Comparison of ENCODE assay signal across 24 cellular contexts in genomic region chr9:16601991-16602390, GRCh38.
DNase-seq lines count a peak whose midpoint lies in the region; ATAC-seq, FAIRE-seq and TF ChIP-seq lines count a peak whose summit lies in the region.
"Had no signal": no experiment of that assay in that cellular context is flagged by ENCODE, and none has a peak within 500 bp of the region (broad histone marks: within the 10 kb centered on the region; RNA-seq: fewer than 3 reads in every experiment).

No MANE protein-coding gene starts in this region.

- CTCF ChIA-PET in MCF 10A (lab: Yijun Ruan, JAX) = no interaction called here

- no peaks in the 10 kb centered on the region for H3K4me1 Mint-ChIP-seq in MCF 10A (ENCODE audit: insufficient read depth, unreplicated experiment)
- H3K4me1 Mint-ChIP-seq: CD14-positive monocyte; CD8-positive, alpha-beta memory T cell had no signal

- no peaks in the 10 kb centered on the region for H3K9me3 Mint-ChIP-seq in MCF 10A (ENCODE audit: unreplicated experiment)
- H3K9me3 Mint-ChIP-seq: T-helper 2 cell treated with Interferon-gamma antibody and Interleukin-4, amounts not matched to agents 5 μg/mL and 100 μg/mL, for 36 hours had no signal

- no peaks in the 10 kb centered on the region for H3K36me3 Mint-ChIP-seq in MCF 10A (ENCODE audit: insufficient read depth, unreplicated experiment)
- H3K36me3 Mint-ChIP-seq: CD14-positive monocyte; CD8-positive, alpha-beta memory T cell had no signal

- no peaks in the 10 kb centered on the region for H3K27me3 ChIP-seq in breast epithelium
- H3K27me3 ChIP-seq in RWPE2 (ENCODE audit: insufficient read depth, poor library complexity, severe bottlenecking) = no peaks in the 10 kb centered on the region
- no peaks in the 10 kb centered on the region for H3K27me3 ChIP-seq in right lobe of liver

- FAIRE-seq in G401.6 (lab: Jason Lieb, UNC) = peak; percentile 36
- FAIRE-seq: GM12891, GM19239 had no signal

- no peak for ATAC-seq in RWPE2 (ENCODE audit: low read depth)
- peak in 1 of 4 donors; percentile 54 for ATAC-seq in right lobe of liver
- ATAC-seq in GM18505 (IDR thresholded peaks at IDR 0.05; ENCODE audit: unreplicated experiment) = no peak

- H3K4me1 ChIP-seq in breast epithelium (no peaks in the 10 kb centered on the region), RWPE2 (ENCODE audit: insufficient read depth, poor library complexity, severe bottlenecking) (no peaks in the 10 kb centered on the region), right lobe of liver (no peaks in the 10 kb centered on the region)

- no peak for TF ChIP-seq POLR2A in breast epithelium (IDR thresholded peaks at IDR 0.05)
- TF ChIP-seq POLR2A in right lobe of liver (IDR thresholded peaks at IDR 0.05) = no peak
- TF ChIP-seq POLR2A in GM18505 (IDR thresholded peaks at IDR 0.05; ENCODE audit: borderline replicate concordance, extremely low read depth, insufficient read depth, insufficient read length) = no peak

- H3K4me3 Mint-ChIP-seq in MCF 10A (ENCODE audit: unreplicated experiment) = no peak overlapping the region
- H3K4me3 Mint-ChIP-seq: CD14-positive monocyte; CD8-positive, alpha-beta memory T cell; T-helper 2 cell treated with Interferon-gamma antibody and Interleukin-4, amounts not matched to agents 5 μg/mL and 100 μg/mL, for 36 hours had no signal

- H3K27ac Mint-ChIP-seq in MCF 10A (ENCODE audit: low read depth, unreplicated experiment) = no peak overlapping the region
- H3K27ac Mint-ChIP-seq: CD14-positive monocyte; CD8-positive, alpha-beta memory T cell; T-helper 2 cell treated with Interferon-gamma antibody and Interleukin-4, amounts not matched to agents 5 μg/mL and 100 μg/mL, for 36 hours had no signal

- POLR2A ChIA-PET in MCF 10A (lab: Yijun Ruan, JAX) = no interaction called here

- H3K36me3 ChIP-seq in breast epithelium (no peaks in the 10 kb centered on the region), RWPE2 (ENCODE audit: low read depth) (no peaks in the 10 kb centered on the region), right lobe of liver (no peaks in the 10 kb centered on the region)

- peak; percentile 5 for DNase-seq in MCF 10A (ENCODE audit: unreplicated experiment)
- no peak for DNase-seq in breast epithelium (ENCODE audit: low spot score in 2 of 2)
- DNase-seq in RWPE2 (ENCODE audit: low spot score) = no peak
- no peak for DNase-seq in right lobe of liver
- DNase-seq in DMS53 (lab: John Stamatoyannopoulos, UW) = no peak
- no peak for DNase-seq in SHP77 (lab: John Stamatoyannopoulos, UW)
- DNase-seq: CD8-positive, alpha-beta memory T cell; GDM1; H7; IMR-90; NCI-H1092 treated with DMSO at 0.1 percent for 48 hours; NCI-H1436; NCI-H187 treated with DMSO at 0.1 percent for 48 hours; NCI-H446 treated with DMSO at 0.1 percent for 48 hours; RPMI8226; SHP77 treated with DMSO at 0.1 percent for 48 hours; T-helper 1 cell had no signal

- BruUV-seq in MCF 10A (replicated peaks; lab: Mats Ljungman, UMichigan) = no TSS peak

- H3K9me3 ChIP-seq in breast epithelium (no peaks in the 10 kb centered on the region), RWPE2 (ENCODE audit: severe bottlenecking) (no peaks in the 10 kb centered on the region), right lobe of liver (no peaks in the 10 kb centered on the region)

- no peaks in the 10 kb centered on the region for H3K27me3 Mint-ChIP-seq in MCF 10A (ENCODE audit: insufficient read depth, unreplicated experiment)
- H3K27me3 Mint-ChIP-seq: CD8-positive, alpha-beta memory T cell had no signal

- intact Hi-C loops in MCF 10A (cut with micrococcal nuclease) = loop anchor here (1.0 to 2.0 kb wide), 2 partner anchors 410 to 729 kb away; no protein-coding TSS in a partner anchor
- intact Hi-C loops in breast epithelium (cut with DNase I; ENCODE audit: low total_unique reads) = no loop called here
- intact Hi-C loops in right lobe of liver (cut with DNase I) = no loop called here

- TF ChIP-seq CTCF in MCF 10A (IDR thresholded peaks at IDR 0.05; ENCODE audit: unreplicated experiment) (peak; percentile 12), breast epithelium (IDR thresholded peaks at IDR 0.05) (no peak), RWPE2 (IDR thresholded peaks at IDR 0.05; ENCODE audit: poor library complexity, severe bottlenecking) (peak; percentile 25), right lobe of liver (IDR thresholded peaks at IDR 0.05) (peak in 3 of 4 donors; percentile 9 to 21 (median 9))

- H3K4me3 ChIP-seq in breast epithelium (no peak overlapping the region), RWPE2 (ENCODE audit: severe bottlenecking) (no peak overlapping the region), right lobe of liver (no peak overlapping the region)

- H3K27ac ChIP-seq in breast epithelium (no peak overlapping the region), RWPE2 (ENCODE audit: poor library complexity, severe bottlenecking) (no peak overlapping the region), right lobe of liver (no peak overlapping the region)
- H3K27ac ChIP-seq: KMS-11 had no signal

Comparison
In these comparisons a context has a peak if more than half of its experiments do, and no peak if none do; other contexts are left out.
1. CTCF ChIP-seq: peak in MCF 10A (single experiment), RWPE2 (single experiment) and right lobe of liver (3 of 4); none in breast epithelium (0 of 3).